1 cellular context compared by ENCODE assay signal in genomic region chr21:34890258-34890723, GRCh38.
A peak's percentile ranks its signal among the peaks of the same experiment; 100 is the strongest.
TF ChIP-seq lines count a peak whose summit lies in the region.

No MANE protein-coding gene starts in this region.

TF ChIP-seq in SK-N-SH, 30 proteins besides CTCF, POLR2A, EP300 and RAD21 (continued from another document):
- TF ChIP-seq, protein P1, sequence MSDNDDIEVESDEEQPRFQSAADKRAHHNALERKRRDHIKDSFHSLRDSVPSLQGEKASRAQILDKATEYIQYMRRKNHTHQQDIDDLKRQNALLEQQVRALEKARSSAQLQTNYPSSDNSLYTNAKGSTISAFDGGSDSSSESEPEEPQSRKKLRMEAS (IDR thresholded peaks at IDR 0.05; ENCODE audit: low read depth), result peak; percentile 84
- TF ChIP-seq YY1 (IDR thresholded peaks at IDR 0.05; ENCODE audit: low read depth) (no peak), ELF1 (IDR thresholded peaks at IDR 0.05) (no peak; the same call in 1 of the 2 replicates), CHD2 (IDR thresholded peaks at IDR 0.05; ENCODE audit: low read length, partially characterized antibody) (no peak), RXRA (IDR thresholded peaks at IDR 0.05; ENCODE audit: borderline replicate concordance, low read depth) (0 out of 2 replicates have a peak, but pooled peaks have one; percentile 4)
